11 cellular contexts compared by ENCODE assay signal in the genomic region with DNA sequence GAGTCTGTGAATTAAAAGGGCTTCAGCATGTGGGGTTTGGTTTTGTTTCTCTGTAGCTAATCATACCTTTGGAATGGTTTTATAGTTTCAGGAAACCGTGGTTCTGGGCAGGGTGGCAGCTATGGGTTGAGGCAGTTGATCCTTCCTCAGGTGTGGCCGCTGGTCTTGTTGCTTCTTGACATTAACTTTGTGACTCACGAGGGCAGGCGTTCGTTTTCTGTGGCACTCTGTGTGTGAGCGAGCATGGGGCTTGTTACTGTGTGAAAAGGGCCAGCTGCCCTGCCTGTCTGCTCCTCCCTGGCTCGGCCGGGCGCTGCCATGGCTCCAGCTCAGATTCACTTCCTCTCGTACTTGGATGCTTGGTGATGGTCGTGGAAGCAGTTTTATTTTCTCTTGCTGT. TPM values are rescaled to one million over a fixed set of nuclear protein-coding genes. Genes with fewer than 3 reads are reported as not detected.
DNase-seq lines count a peak whose midpoint lies in the region; ATAC-seq and TF ChIP-seq lines count a peak whose summit lies in the region.
"Had no signal": no experiment of that assay in that cellular context is flagged by ENCODE, and none has a peak within 500 bp of the region (broad histone marks: within the 10 kb centered on the region; RNA-seq: fewer than 3 reads in every experiment).

No MANE protein-coding gene starts in this region.

- peak overlapping the region; percentile 28 to 77 for H3K27ac Mint-ChIP-seq in activated naive CD4-positive, alpha-beta T cell treated with anti-CD3 and anti-CD28 coated beads, Interleukin-2, amount 50 U/mL, for 72 hours
- peak overlapping the region; percentile 59 for H3K27ac Mint-ChIP-seq in activated T-helper 17 cell treated with anti-CD3 and anti-CD28 coated beads, Interleukin-2, amount 50 U/mL, for 72 hours
- H3K27ac Mint-ChIP-seq: GM23338 had no signal

- 36 to 37% methylated on average over 3 to 11 of the region's 11 CpGs for WGBS in transverse colon (ENCODE audit: low coverage in 1 of 2), 2 donors

- TF ChIP-seq POLR2A in transverse colon (IDR thresholded peaks at IDR 0.05), result peak; percentile 25

- H3K4me1 Mint-ChIP-seq in activated T-helper 17 cell treated with anti-CD3 and anti-CD28 coated beads, Interleukin-2, amount 50 U/mL, for 72 hours, result peaks cover 24% of the 10 kb centered on the region

- H3K4me1 ChIP-seq in transverse colon, result peaks cover 15 to 62% (median 38%) of the 10 kb centered on the region in 4 donors

- H3K27me3 Mint-ChIP-seq in activated T-helper 17 cell treated with anti-CD3 and anti-CD28 coated beads, Interleukin-2, amount 50 U/mL, for 72 hours, result no peaks in the 10 kb centered on the region

- H3K4me3 ChIP-seq in transverse colon, result no peak overlapping the region
- H3K4me3 ChIP-seq: GM23338 had no signal

- TF ChIP-seq EP300 in transverse colon (IDR thresholded peaks at IDR 0.05; ENCODE audit: low read depth), result no peak

- no peak for DNase-seq in activated naive CD4-positive, alpha-beta T cell treated with anti-CD3 and anti-CD28 coated beads, Interleukin-2, amount 50 U/mL, for 72 hours (ENCODE audit: low spot score in 2 of 2)
- DNase-seq in activated naive CD4-positive, alpha-beta T cell treated with Interleukin-2 at 50 U/mL for 16 hours, result no peak
- DNase-seq in left kidney (ENCODE audit: low read depth, low spot score), result peak; percentile 64
- peak; percentile 83 for DNase-seq in transverse colon
- DNase-seq in NCI-H2081 treated with DMSO at 0.1 percent for 48 hours (lab: John Stamatoyannopoulos, UW), result no peak
- DNase-seq in posterior vena cava (ENCODE audit: low spot score), result no peak
- DNase-seq: NCI-H1092 had no signal

- H3K9me3 ChIP-seq in transverse colon, result no peaks in the 10 kb centered on the region

- H3K4me3 Mint-ChIP-seq in activated T-helper 17 cell treated with anti-CD3 and anti-CD28 coated beads, Interleukin-2, amount 50 U/mL, for 72 hours, result peak overlapping the region; percentile 20
- H3K4me3 Mint-ChIP-seq: GM23338 had no signal

- peak in 1 of 2 donors; percentile 68 for ATAC-seq in activated naive CD4-positive, alpha-beta T cell treated with anti-CD3 and anti-CD28 coated beads, Interleukin-2, amount 50 U/mL, for 72 hours
- peak; percentile 46 for ATAC-seq in activated T-helper 17 cell treated with anti-CD3 and anti-CD28 coated beads, Interleukin-2, amount 50 U/mL, for 72 hours (replicated peaks)
- ATAC-seq in GM19467 (IDR thresholded peaks at IDR 0.05; ENCODE audit: unreplicated experiment), result no peak
- ATAC-seq: GM23338 had no signal

- H3K9me3 Mint-ChIP-seq in activated naive CD4-positive, alpha-beta T cell treated with anti-CD3 and anti-CD28 coated beads, Interleukin-2, amount 50 U/mL, for 72 hours, result no peaks in the 10 kb centered on the region
- H3K9me3 Mint-ChIP-seq in activated T-helper 17 cell treated with anti-CD3 and anti-CD28 coated beads, Interleukin-2, amount 50 U/mL, for 72 hours, result no peaks in the 10 kb centered on the region

- no peaks in the 10 kb centered on the region for H3K36me3 ChIP-seq in transverse colon

- peaks cover 0 to 8% of the 10 kb centered on the region in 2 donors for H3K36me3 Mint-ChIP-seq in activated naive CD4-positive, alpha-beta T cell treated with anti-CD3 and anti-CD28 coated beads, Interleukin-2, amount 50 U/mL, for 72 hours
- H3K36me3 Mint-ChIP-seq in activated T-helper 17 cell treated with anti-CD3 and anti-CD28 coated beads, Interleukin-2, amount 50 U/mL, for 72 hours (ENCODE audit: low read depth), result peaks cover 53% of the 10 kb centered on the region

- H3K27me3 ChIP-seq in transverse colon, result no peaks in the 10 kb centered on the region

- H3K27ac ChIP-seq in transverse colon, result peak overlapping the region; percentile 58 to 75 (median 68)

- in situ Hi-C loops in transverse colon (cut with MboI; ENCODE audit: low pct_ligation_motif_present in 1 of 4, low pct_unique_long_range_greater_than_20kb in 1 of 4, low sequenced_read_pairs in 3 of 4), result no loop called here

- no peak for TF ChIP-seq CTCF in transverse colon (IDR thresholded peaks at IDR 0.05)

- intact Hi-C loops in transverse colon (cut with DNase I; ENCODE audit: low total_unique reads) (no loop called here), posterior vena cava (cut with DNase I) (no loop called here)

RNA-seq across cellular contexts. Expression of a gene that starts 16.2 kb away (rescaled TPM):
- 10 to 100 TPM; 30.7 to 41.9 TPM for total RNA-seq in activated naive CD4-positive, alpha-beta T cell treated with anti-CD3 and anti-CD28 coated beads, Interleukin-2, amount 50 U/mL, for 72 hours
- total RNA-seq in activated T-helper 17 cell treated with anti-CD3 and anti-CD28 coated beads, Interleukin-2, amount 50 U/mL, for 72 hours, result 10 to 100 TPM; 46.8 to 53.4 TPM
- total RNA-seq in transverse colon, result 10 to 100 TPM; 59.9 to 77.3 (median 71.4) TPM
- 10 to 100 TPM; 31.1 to 31.7 TPM for total RNA-seq in posterior vena cava

RNA-seq across cellular contexts. Expression of a gene that starts 45.0 kb away (rescaled TPM):
- total RNA-seq in activated naive CD4-positive, alpha-beta T cell treated with anti-CD3 and anti-CD28 coated beads, Interleukin-2, amount 50 U/mL, for 72 hours, result 10 to 100 TPM; 21.3 to 32.7 TPM
- total RNA-seq in activated T-helper 17 cell treated with anti-CD3 and anti-CD28 coated beads, Interleukin-2, amount 50 U/mL, for 72 hours, result 10 to 100 TPM; 27.5 to 36.2 TPM
- total RNA-seq in transverse colon (100 to 1,000 TPM in 1 of 4 donors, 10 to 100 TPM in 3; 41.1 to 189 (median 68.5) TPM), posterior vena cava (10 to 100 TPM; 20.8 to 22.0 TPM)

RNA-seq across cellular contexts. Expression of a gene that starts 46.1 kb away (rescaled TPM):
- 10 to 100 TPM; 31.3 to 62.1 TPM for total RNA-seq in activated naive CD4-positive, alpha-beta T cell treated with anti-CD3 and anti-CD28 coated beads, Interleukin-2, amount 50 U/mL, for 72 hours
- 10 to 100 TPM; 54.8 to 92.9 TPM for total RNA-seq in activated T-helper 17 cell treated with anti-CD3 and anti-CD28 coated beads, Interleukin-2, amount 50 U/mL, for 72 hours
- total RNA-seq in transverse colon (10 to 100 TPM; 40.8 to 67.0 (median 62.6) TPM), posterior vena cava (100 to 1,000 TPM; 113 to 132 TPM)

RNA-seq across cellular contexts. Expression of a gene that starts 49.9 kb away (rescaled TPM):
- total RNA-seq in activated naive CD4-positive, alpha-beta T cell treated with anti-CD3 and anti-CD28 coated beads, Interleukin-2, amount 50 U/mL, for 72 hours, result not detected
- total RNA-seq in activated T-helper 17 cell treated with anti-CD3 and anti-CD28 coated beads, Interleukin-2, amount 50 U/mL, for 72 hours, result under 1 TPM in 1 of 2 donors, not detected in 1; 0.19 TPM
- total RNA-seq in transverse colon, result not detected
- not detected for total RNA-seq in posterior vena cava
- total RNA-seq: frontal cortex, GM23338 had no signal

RNA-seq across cellular contexts. Expression of a gene that starts 58.6 kb away (rescaled TPM):
- 10 to 100 TPM in 1 of 2 donors, 1 to 10 TPM in 1; 10.0 to 21.4 TPM for total RNA-seq in activated naive CD4-positive, alpha-beta T cell treated with anti-CD3 and anti-CD28 coated beads, Interleukin-2, amount 50 U/mL, for 72 hours
- total RNA-seq in activated T-helper 17 cell treated with anti-CD3 and anti-CD28 coated beads, Interleukin-2, amount 50 U/mL, for 72 hours, result 10 to 100 TPM; 13.9 to 21.3 TPM
- total RNA-seq in transverse colon, result 1 to 10 TPM; 1.8 to 5.2 (median 2.1) TPM
- 10 to 100 TPM in 1 of 2 donors, 1 to 10 TPM in 1; 9.4 to 11.2 TPM for total RNA-seq in posterior vena cava

Comparison
In these comparisons a context has a peak if more than half of its experiments do, and no peak if none do; other contexts are left out.
1. DNase-seq: peak in left kidney (single experiment) and transverse colon (single experiment); none in activated naive CD4-positive, alpha-beta T cell treated with anti-CD3 and anti-CD28 coated beads, Interleukin-2, amount 50 U/mL, for 72 hours (0 of 2), activated naive CD4-positive, alpha-beta T cell treated with Interleukin-2 at 50 U/mL for 16 hours (single experiment), NCI-H2081 treated with DMSO at 0.1 percent for 48 hours (single experiment) and posterior vena cava (single experiment).